Comparison of ENCODE assay signal across 8 cellular contexts in genomic region chr5:124599048-124599973, GRCh38.
A peak's percentile ranks its signal among the peaks of the same experiment; 100 is the strongest.
DNase-seq lines count a peak whose midpoint lies in the region; ATAC-seq and TF ChIP-seq lines count a peak whose summit lies in the region.

No MANE protein-coding gene starts in this region.

- H3K36me3 Mint-ChIP-seq in stimulated activated memory B cell treated with anti-CD40 and anti-IgM and Interleukin-4, amounts not matched to agents 10 μg/mL and 1 μg/mL and 100 μg/mL, for 72 hours = no peaks in the 10 kb centered on the region

- H3K27me3 Mint-ChIP-seq in stimulated activated memory B cell treated with anti-CD40 and anti-IgM and Interleukin-4, amounts not matched to agents 10 μg/mL and 1 μg/mL and 100 μg/mL, for 72 hours = no peaks in the 10 kb centered on the region

- H2AFZ ChIP-seq in SU-DHL-6 (ENCODE audit: low read depth, low read length, severe bottlenecking) = peak overlapping the region; percentile 49

- no peak overlapping the region for H3K4me3 Mint-ChIP-seq in stimulated activated memory B cell treated with anti-CD40 and anti-IgM and Interleukin-4, amounts not matched to agents 10 μg/mL and 1 μg/mL and 100 μg/mL, for 72 hours

- H3K9ac ChIP-seq in HUES48 (ENCODE audit: low read depth, low read length) = no peak overlapping the region
- H3K9ac ChIP-seq in SU-DHL-6 (ENCODE audit: low read length) = peak overlapping the region; percentile 32

- peak overlapping the region; percentile 35 for H3K27ac Mint-ChIP-seq in stimulated activated memory B cell treated with anti-CD40 and anti-IgM and Interleukin-4, amounts not matched to agents 10 μg/mL and 1 μg/mL and 100 μg/mL, for 72 hours

- H3F3A ChIP-seq in SU-DHL-6 (ENCODE audit: insufficient read depth) = peaks cover 7% of the 10 kb centered on the region; the same call in 1 of the 2 replicates

- ATAC-seq in GM18519 (IDR thresholded peaks at IDR 0.05; ENCODE audit: low FRiP score, unreplicated experiment) (peak; percentile 55), HG03175 (IDR thresholded peaks at IDR 0.05; ENCODE audit: unreplicated experiment) (no peak)
- ATAC-seq in stimulated activated memory B cell treated with anti-CD40 and anti-IgM and Interleukin-4, amounts not matched to agents 10 μg/mL and 1 μg/mL and 100 μg/mL, for 72 hours = peak; percentile 90
- no peak for ATAC-seq in activated CD4-positive, CD25-positive, alpha-beta regulatory T cell treated with anti-CD3 and anti-CD28 coated beads, Interleukin-2, amount 50 U/mL, for 24 hours

- H3K9me3 ChIP-seq in HUES48 (ENCODE audit: control insufficient read depth, insufficient read depth, low read length) = no peaks in the 10 kb centered on the region
- no peaks in the 10 kb centered on the region for H3K9me3 ChIP-seq in SU-DHL-6 (ENCODE audit: insufficient read depth, low read length)

- peaks cover 21% of the 10 kb centered on the region for H3K4me1 ChIP-seq in HUES48 (ENCODE audit: control insufficient read depth, insufficient read depth, low read length)

- H3K79me2 ChIP-seq in SU-DHL-6 (ENCODE audit: insufficient read depth, low read length) = no peaks in the 10 kb centered on the region

- no peaks in the 10 kb centered on the region for H4K20me1 ChIP-seq in SU-DHL-6 (ENCODE audit: low read depth, low read length)

- no peaks in the 10 kb centered on the region for H3K36me3 ChIP-seq in HUES48 (ENCODE audit: control insufficient read depth, insufficient read depth, low read length)
- no peaks in the 10 kb centered on the region for H3K36me3 ChIP-seq in SU-DHL-6 (ENCODE audit: low read length)

- no peaks in the 10 kb centered on the region for H3K9me3 Mint-ChIP-seq in stimulated activated memory B cell treated with anti-CD40 and anti-IgM and Interleukin-4, amounts not matched to agents 10 μg/mL and 1 μg/mL and 100 μg/mL, for 72 hours

- H3K4me2 ChIP-seq in SU-DHL-6 (ENCODE audit: low read depth, low read length, poor library complexity, severe bottlenecking) = peak overlapping the region; percentile 49

- H3K27me3 ChIP-seq in HUES48 (ENCODE audit: control insufficient read depth, insufficient read depth, low read length) = no peaks in the 10 kb centered on the region
- no peaks in the 10 kb centered on the region for H3K27me3 ChIP-seq in SU-DHL-6 (ENCODE audit: low read length)

- peak overlapping the region; percentile 48 for H3K27ac ChIP-seq in HUES48 (ENCODE audit: low read depth, low read length)
- H3K27ac ChIP-seq in SU-DHL-6 (ENCODE audit: low read depth, low read length) = peak overlapping the region; percentile 53

- peak; percentile 75 for DNase-seq in globus pallidus (ENCODE audit: low spot score)
- no peak for DNase-seq in GM19238 (ENCODE audit: insufficient read length, low spot score)

- H3K4me3 ChIP-seq in HUES48 (ENCODE audit: low read depth, low read length) (no peak overlapping the region), SU-DHL-6 (ENCODE audit: insufficient read depth, low read length, poor library complexity, severe bottlenecking) (peak overlapping the region; percentile 1)

- H3K4me1 Mint-ChIP-seq in stimulated activated memory B cell treated with anti-CD40 and anti-IgM and Interleukin-4, amounts not matched to agents 10 μg/mL and 1 μg/mL and 100 μg/mL, for 72 hours = peaks cover 27% of the 10 kb centered on the region

- TF ChIP-seq CTCF in SU-DHL-6 (IDR thresholded peaks at IDR 0.05; ENCODE audit: insufficient read depth, low read length, poor library complexity, severe bottlenecking) = no peak

- H3K9me2 ChIP-seq in SU-DHL-6 (replicated peaks; ENCODE audit: insufficient read depth, low read length) = no peaks in the 10 kb centered on the region

Comparison
In these comparisons a context has a peak if more than half of its experiments do, and no peak if none do; other contexts are left out.
1. ATAC-seq: peak in GM18519 (single experiment) and stimulated activated memory B cell treated with anti-CD40 and anti-IgM and Interleukin-4, amounts not matched to agents 10 μg/mL and 1 μg/mL and 100 μg/mL, for 72 hours (single experiment); none in activated CD4-positive, CD25-positive, alpha-beta regulatory T cell treated with anti-CD3 and anti-CD28 coated beads, Interleukin-2, amount 50 U/mL, for 24 hours (0 of 2) and HG03175 (single experiment).